In genomic region chr5:1300581-1301083, GRCh38 we compare ENCODE assay signal across 18 cellular contexts. TPM values are rescaled to one million over a fixed set of nuclear protein-coding genes. Genes with fewer than 3 reads are reported as not detected.
"Had no signal": no experiment of that assay in that cellular context is flagged by ENCODE, and none has a peak within 500 bp of the region (broad histone marks: within the 10 kb centered on the region; RNA-seq: fewer than 3 reads in every experiment).

No MANE protein-coding gene starts in this region.

- H3K4me3 ChIP-seq: gastroesophageal sphincter, ovary, thyroid gland had no signal

- H3K4me2 ChIP-seq: SK-N-SH had no signal

- H3K36me3 ChIP-seq: gastroesophageal sphincter, ovary, thyroid gland had no signal

- H3K4me1 ChIP-seq: gastroesophageal sphincter, thyroid gland had no signal

- H3K9me3 ChIP-seq: ovary, thyroid gland had no signal

- H3K9me2 ChIP-seq: SK-N-SH had no signal

- ATAC-seq: activated T-cell treated with anti-CD3 and anti-CD28 coated beads, Interleukin-2, amount 50 U/mL, for 72 hours; gastroesophageal sphincter; stimulated activated effector memory CD8-positive, alpha-beta T cell treated with anti-CD3 and anti-CD28 coated beads, Interleukin-12 subunit alpha, Interleukin-12 subunit beta, amount 100 ng/mL, for 72 hours; T-cell had no signal

- H3K27me3 ChIP-seq: ovary, thyroid gland had no signal

- H3K27ac ChIP-seq: gastroesophageal sphincter, ovary, thyroid gland had no signal

- DNase-seq: activated CD4-positive, alpha-beta T cell treated with anti-CD3 and anti-CD28 coated beads, Interleukin-2, amount 50 U/mL, for 48 hours; activated naive CD4-positive, alpha-beta T cell treated with anti-CD3 and anti-CD28 coated beads for 36 hours; activated T-cell treated with anti-CD3 and anti-CD28 coated beads, Interleukin-2, amount 50 U/mL, for 72 hours; SK-N-SH; stimulated activated CD4-positive, alpha-beta T cell treated with anti-CD3 and anti-CD28 coated beads, Interleukin-12 subunit alpha, Interleukin-12 subunit beta, amount 100 ng/mL, for 4 hours; stimulated activated CD4-positive, alpha-beta T cell treated with anti-CD3 and anti-CD28 coated beads, Interleukin-2, amount 100 ng/mL, for 24 hours; T-helper 9 cell; thyroid gland had no signal

RNA-seq across cellular contexts. Expression of gene TERT, which starts 5.8 kb away (rescaled TPM):
- total RNA-seq: bronchial epithelial cell, chondrocyte, dermis microvascular lymphatic vessel endothelial cell, gastroesophageal sphincter, thyroid gland had no signal
- polyA plus RNA-seq: keratinocyte, liver, neural cell, ovary had no signal
